In genomic region chr7:25189197-25189596, GRCh38 we compare ENCODE assay signal across 1 cellular context.
TF ChIP-seq lines count a peak whose summit lies in the region.

No MANE protein-coding gene starts in this region.

TF ChIP-seq in GM23338, 12 proteins besides CTCF, POLR2A, EP300 and RAD21 (continued from another document):
- no peak for TF ChIP-seq ZNF462 (CRISPR knock-in tag; IDR thresholded peaks at IDR 0.05)
- TF ChIP-seq JUNB (IDR thresholded peaks at IDR 0.05; ENCODE audit: unreplicated experiment), result no peak
- TF ChIP-seq ETS1 (IDR thresholded peaks at IDR 0.05), result no peak
- TF ChIP-seq REST (IDR thresholded peaks at IDR 0.05; ENCODE audit: unreplicated experiment), result no peak
- no peak for TF ChIP-seq NANOG (IDR thresholded peaks at IDR 0.05; ENCODE audit: borderline replicate concordance)
- TF ChIP-seq STAT1 (IDR thresholded peaks at IDR 0.05; ENCODE audit: unreplicated experiment), result no peak
- TF ChIP-seq POLR2AphosphoS5 (IDR thresholded peaks at IDR 0.05; ENCODE audit: low read depth), result no peak
- no peak for TF ChIP-seq ZNF331 (CRISPR knock-in tag; IDR thresholded peaks at IDR 0.05; ENCODE audit: low read depth)
- no peak for TF ChIP-seq CREB1 (CRISPR knock-in tag; IDR thresholded peaks at IDR 0.05; ENCODE audit: low read depth)
- TF ChIP-seq EZH2 (IDR thresholded peaks at IDR 0.05; ENCODE audit: low read depth, unreplicated experiment), result no peak
TF ChIP-seq in GM23338: peak in this region for 0.
